ENCODE assay signal across 1 cellular context in genomic region chr17:2711608-2712299, GRCh38.
TF ChIP-seq lines count a peak whose summit lies in the region.

A gene with protein sequence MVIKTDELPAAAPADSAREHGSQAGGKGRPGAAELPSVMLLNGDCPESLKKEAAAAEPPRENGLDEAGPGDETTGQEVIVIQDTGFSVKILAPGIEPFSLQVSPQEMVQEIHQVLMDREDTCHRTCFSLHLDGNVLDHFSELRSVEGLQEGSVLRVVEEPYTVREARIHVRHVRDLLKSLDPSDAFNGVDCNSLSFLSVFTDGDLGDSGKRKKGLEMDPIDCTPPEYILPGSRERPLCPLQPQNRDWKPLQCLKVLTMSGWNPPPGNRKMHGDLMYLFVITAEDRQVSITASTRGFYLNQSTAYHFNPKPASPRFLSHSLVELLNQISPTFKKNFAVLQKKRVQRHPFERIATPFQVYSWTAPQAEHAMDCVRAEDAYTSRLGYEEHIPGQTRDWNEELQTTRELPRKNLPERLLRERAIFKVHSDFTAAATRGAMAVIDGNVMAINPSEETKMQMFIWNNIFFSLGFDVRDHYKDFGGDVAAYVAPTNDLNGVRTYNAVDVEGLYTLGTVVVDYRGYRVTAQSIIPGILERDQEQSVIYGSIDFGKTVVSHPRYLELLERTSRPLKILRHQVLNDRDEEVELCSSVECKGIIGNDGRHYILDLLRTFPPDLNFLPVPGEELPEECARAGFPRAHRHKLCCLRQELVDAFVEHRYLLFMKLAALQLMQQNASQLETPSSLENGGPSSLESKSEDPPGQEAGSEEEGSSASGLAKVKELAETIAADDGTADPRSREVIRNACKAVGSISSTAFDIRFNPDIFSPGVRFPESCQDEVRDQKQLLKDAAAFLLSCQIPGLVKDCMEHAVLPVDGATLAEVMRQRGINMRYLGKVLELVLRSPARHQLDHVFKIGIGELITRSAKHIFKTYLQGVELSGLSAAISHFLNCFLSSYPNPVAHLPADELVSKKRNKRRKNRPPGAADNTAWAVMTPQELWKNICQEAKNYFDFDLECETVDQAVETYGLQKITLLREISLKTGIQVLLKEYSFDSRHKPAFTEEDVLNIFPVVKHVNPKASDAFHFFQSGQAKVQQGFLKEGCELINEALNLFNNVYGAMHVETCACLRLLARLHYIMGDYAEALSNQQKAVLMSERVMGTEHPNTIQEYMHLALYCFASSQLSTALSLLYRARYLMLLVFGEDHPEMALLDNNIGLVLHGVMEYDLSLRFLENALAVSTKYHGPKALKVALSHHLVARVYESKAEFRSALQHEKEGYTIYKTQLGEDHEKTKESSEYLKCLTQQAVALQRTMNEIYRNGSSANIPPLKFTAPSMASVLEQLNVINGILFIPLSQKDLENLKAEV (N-terminal part only) (minus strand): TSS chr17:2711764. CDS start chr17:2711661, 103 bp downstream.

TF ChIP-seq in HepG2, 621 proteins besides CTCF, POLR2A, EP300 and RAD21 (continued from another document and continues in another):
- no peak for TF ChIP-seq DZIP1 (CRISPR knock-in tag; IDR thresholded peaks at IDR 0.05)
- no peak for TF ChIP-seq ZNF615 (CRISPR knock-in tag; IDR thresholded peaks at IDR 0.05; ENCODE audit: borderline replicate concordance)
- no peak for TF ChIP-seq FOXM1 (CRISPR knock-in tag; IDR thresholded peaks at IDR 0.05)
- TF ChIP-seq ZNF672 (CRISPR knock-in tag; IDR thresholded peaks at IDR 0.05) = no peak
- no peak for TF ChIP-seq ZNF383 (CRISPR knock-in tag; IDR thresholded peaks at IDR 0.05; ENCODE audit: borderline replicate concordance)
- no peak for TF ChIP-seq PCBP2 (optimal IDR thresholded peaks at IDR 0.05; ENCODE audit: low read depth, low read length, poor library complexity, severe bottlenecking)
- peak; percentile 88 for TF ChIP-seq ZNF556 (CRISPR knock-in tag; IDR thresholded peaks at IDR 0.05; ENCODE audit: borderline replicate concordance)
- TF ChIP-seq, protein P1, sequence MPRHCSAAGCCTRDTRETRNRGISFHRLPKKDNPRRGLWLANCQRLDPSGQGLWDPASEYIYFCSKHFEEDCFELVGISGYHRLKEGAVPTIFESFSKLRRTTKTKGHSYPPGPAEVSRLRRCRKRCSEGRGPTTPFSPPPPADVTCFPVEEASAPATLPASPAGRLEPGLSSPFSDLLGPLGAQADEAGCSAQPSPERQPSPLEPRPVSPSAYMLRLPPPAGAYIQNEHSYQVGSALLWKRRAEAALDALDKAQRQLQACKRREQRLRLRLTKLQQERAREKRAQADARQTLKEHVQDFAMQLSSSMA (CRISPR knock-in tag; IDR thresholded peaks at IDR 0.05) = peak; percentile 59; the same call in 1 of the 2 replicates
- no peak for TF ChIP-seq ZNF407 (CRISPR knock-in tag; IDR thresholded peaks at IDR 0.05; ENCODE audit: not compliant biosample characterization)
- TF ChIP-seq, protein P2, sequence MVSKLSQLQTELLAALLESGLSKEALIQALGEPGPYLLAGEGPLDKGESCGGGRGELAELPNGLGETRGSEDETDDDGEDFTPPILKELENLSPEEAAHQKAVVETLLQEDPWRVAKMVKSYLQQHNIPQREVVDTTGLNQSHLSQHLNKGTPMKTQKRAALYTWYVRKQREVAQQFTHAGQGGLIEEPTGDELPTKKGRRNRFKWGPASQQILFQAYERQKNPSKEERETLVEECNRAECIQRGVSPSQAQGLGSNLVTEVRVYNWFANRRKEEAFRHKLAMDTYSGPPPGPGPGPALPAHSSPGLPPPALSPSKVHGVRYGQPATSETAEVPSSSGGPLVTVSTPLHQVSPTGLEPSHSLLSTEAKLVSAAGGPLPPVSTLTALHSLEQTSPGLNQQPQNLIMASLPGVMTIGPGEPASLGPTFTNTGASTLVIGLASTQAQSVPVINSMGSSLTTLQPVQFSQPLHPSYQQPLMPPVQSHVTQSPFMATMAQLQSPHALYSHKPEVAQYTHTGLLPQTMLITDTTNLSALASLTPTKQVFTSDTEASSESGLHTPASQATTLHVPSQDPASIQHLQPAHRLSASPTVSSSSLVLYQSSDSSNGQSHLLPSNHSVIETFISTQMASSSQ (IDR thresholded peaks at IDR 0.05; ENCODE audit: low read depth) = no peak
- TF ChIP-seq, protein P2 (CRISPR knock-in tag; IDR thresholded peaks at IDR 0.05; ENCODE audit: borderline replicate concordance) = peak; percentile 68; the same call in 1 of the 2 replicates
- 0 out of 2 replicates have a peak, but pooled peaks have one; percentile 34 for TF ChIP-seq ZNF747 (CRISPR knock-in tag; IDR thresholded peaks at IDR 0.05; ENCODE audit: borderline replicate concordance)
- TF ChIP-seq KMT2A (CRISPR knock-in tag; IDR thresholded peaks at IDR 0.05) = peak; percentile 60; the same call in 1 of the 2 replicates
- TF ChIP-seq GTF3A (CRISPR knock-in tag; conservative IDR thresholded peaks at IDR 0.05) = no peak; the same call in 1 of the 2 replicates
- TF ChIP-seq ZNF33B (CRISPR knock-in tag; IDR thresholded peaks at IDR 0.05) = no peak
- TF ChIP-seq HDAC1 (CRISPR knock-in tag; IDR thresholded peaks at IDR 0.05) = peak; percentile 91
- TF ChIP-seq HOMEZ (CRISPR knock-in tag; IDR thresholded peaks at IDR 0.05; ENCODE audit: low read depth) = no peak
- TF ChIP-seq ZBTB26 (CRISPR knock-in tag; IDR thresholded peaks at IDR 0.05; ENCODE audit: borderline replicate concordance) = no peak; the same call in 1 of the 2 replicates
- no peak for TF ChIP-seq U2AF1 (optimal IDR thresholded peaks at IDR 0.05; ENCODE audit: low read depth, low read length)
- no peak for TF ChIP-seq HHEX (CRISPR knock-in tag; IDR thresholded peaks at IDR 0.05)
- no peak for TF ChIP-seq REXO4 (CRISPR knock-in tag; IDR thresholded peaks at IDR 0.05; ENCODE audit: borderline replicate concordance)
- TF ChIP-seq ZNF280D (CRISPR knock-in tag; IDR thresholded peaks at IDR 0.05) = no peak; the same call in 1 of the 2 replicates
- no peak; the same call in 1 of the 2 replicates for TF ChIP-seq ATF7-NPFF (CRISPR knock-in tag; IDR thresholded peaks at IDR 0.05; ENCODE audit: low read depth)
